Comparison of ENCODE assay signal across 9 cellular contexts in the genomic region with DNA sequence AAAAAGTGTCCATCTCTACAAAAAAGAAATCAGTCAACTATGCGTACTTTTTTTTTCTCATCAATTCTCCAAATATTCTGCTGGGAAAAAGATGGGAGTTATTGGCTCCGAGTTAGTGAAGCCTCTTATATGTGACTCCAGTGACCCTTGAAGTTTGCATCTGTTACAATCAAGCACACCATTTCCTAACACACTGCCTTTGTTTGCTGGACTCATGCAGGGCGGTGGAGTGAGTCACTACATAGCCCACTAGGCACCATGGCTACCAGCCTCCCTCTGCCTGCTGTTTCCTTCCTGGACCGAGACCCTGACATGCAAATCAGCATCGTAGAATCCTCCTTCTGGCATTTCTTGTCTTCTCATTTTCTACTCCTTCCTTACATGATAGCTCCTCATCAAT.
DNase-seq lines count a peak whose midpoint lies in the region; ATAC-seq and TF ChIP-seq lines count a peak whose summit lies in the region.
"Had no signal": no experiment of that assay in that cellular context is flagged by ENCODE, and none has a peak within 500 bp of the region (broad histone marks: within the 10 kb centered on the region; RNA-seq: fewer than 3 reads in every experiment).

No MANE protein-coding gene starts in this region.

- peaks cover 22% of the 10 kb centered on the region for H3K4me1 ChIP-seq in iPS-18a (ENCODE audit: control insufficient read depth, low read depth, low read length)
- H3K4me1 ChIP-seq in Peyer's patch: no peaks in the 10 kb centered on the region

- DNase-seq in A172 (ENCODE audit: low spot score): peak; percentile 80
- DNase-seq in HFF-Myc (ENCODE audit: extremely low read depth, low read depth): peak; percentile 37
- DNase-seq in amniotic stem cell (lab: John Stamatoyannopoulos, UW): peak; percentile 33
- DNase-seq in stimulated activated CD4-positive, alpha-beta T cell treated with anti-CD3 and anti-CD28 coated beads, Interleukin-12 subunit alpha, Interleukin-12 subunit beta, amount 100 ng/mL, for 4 hours: no peak
- no peak for DNase-seq in SIG-M5 (lab: John Stamatoyannopoulos, UW)
- DNase-seq in Peyer's patch: no peak
- DNase-seq: activated CD4-positive, alpha-beta T cell treated with anti-CD3 and anti-CD28 coated beads for 4 hours had no signal

- H3K27me3 ChIP-seq in iPS-18a (ENCODE audit: control insufficient read depth, insufficient read depth, low read length) (no peaks in the 10 kb centered on the region), Peyer's patch (no peaks in the 10 kb centered on the region)

- no peak overlapping the region for H3K4me3 ChIP-seq in HFF-Myc (replicated peaks; ENCODE audit: low read depth, low read length)
- H3K4me3 ChIP-seq in iPS-18a (ENCODE audit: low read length): peak overlapping the region; percentile 31
- H3K4me3 ChIP-seq in Peyer's patch: no peak overlapping the region

- peaks cover 4% of the 10 kb centered on the region for H3K9me3 ChIP-seq in iPS-18a (ENCODE audit: control insufficient read depth, low read depth, low read length)
- H3K9me3 ChIP-seq in Peyer's patch: no peaks in the 10 kb centered on the region

- TF ChIP-seq CTCF in HFF-Myc (IDR thresholded peaks at IDR 0.05; ENCODE audit: low read depth, low read length, missing control alignments) (no peak), Peyer's patch (IDR thresholded peaks at IDR 0.05) (no peak)

- H3K9ac ChIP-seq in iPS-18a (ENCODE audit: low read length): peak overlapping the region; percentile 52

- H3K27ac ChIP-seq in iPS-18a (ENCODE audit: low read length): peak overlapping the region; percentile 61
- no peak overlapping the region for H3K27ac ChIP-seq in Peyer's patch

- no peaks in the 10 kb centered on the region for H3K36me3 ChIP-seq in iPS-18a (ENCODE audit: control insufficient read depth, low read depth, low read length)
- no peaks in the 10 kb centered on the region for H3K36me3 ChIP-seq in Peyer's patch

- TF ChIP-seq POLR2A in Peyer's patch (IDR thresholded peaks at IDR 0.05): no peak

- ATAC-seq in HG03521 (IDR thresholded peaks at IDR 0.05; ENCODE audit: unreplicated experiment): no peak

Comparison
In these comparisons a context has a peak if more than half of its experiments do, and no peak if none do; other contexts are left out.
1. DNase-seq: peak in A172 (single experiment), HFF-Myc (single experiment) and amniotic stem cell (single experiment); none in stimulated activated CD4-positive, alpha-beta T cell treated with anti-CD3 and anti-CD28 coated beads, Interleukin-12 subunit alpha, Interleukin-12 subunit beta, amount 100 ng/mL, for 4 hours (single experiment), SIG-M5 (single experiment) and Peyer's patch (0 of 3).